ENCODE assay signal across 8 cellular contexts in the genomic region with DNA sequence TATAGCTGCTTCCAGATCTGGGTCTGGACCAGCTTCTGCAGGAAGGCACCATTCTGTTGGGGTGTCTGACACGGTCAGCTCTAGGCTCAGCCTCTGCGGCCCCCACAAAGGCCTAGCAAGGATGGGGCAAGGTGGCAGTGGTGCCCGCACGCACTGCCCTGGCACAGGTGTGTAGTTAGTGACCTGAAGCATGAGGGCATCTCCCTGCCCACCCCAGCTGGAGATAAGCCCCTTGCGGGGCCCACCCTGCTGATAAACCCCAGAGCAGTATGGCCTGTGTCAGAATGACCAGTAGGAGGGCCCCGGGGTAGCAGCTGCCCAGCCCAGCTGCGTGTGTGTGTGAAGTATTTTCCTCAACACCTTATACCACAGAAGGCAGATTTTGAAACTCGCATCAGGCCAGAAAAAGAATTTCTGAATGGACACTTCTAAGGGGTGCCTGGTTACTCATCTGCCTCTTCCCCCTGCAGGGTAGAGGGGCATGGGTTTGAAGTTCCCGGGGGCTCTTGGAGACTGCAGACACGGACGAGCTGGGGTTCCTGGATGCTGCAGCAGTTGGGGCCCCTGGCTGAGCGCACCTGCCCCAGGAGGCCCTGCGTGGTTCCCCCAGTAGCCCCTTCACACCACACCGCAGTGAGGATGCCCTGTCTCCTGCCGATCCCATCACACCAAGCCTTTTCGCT.
DNase-seq lines count a peak whose midpoint lies in the region; ATAC-seq and TF ChIP-seq lines count a peak whose summit lies in the region.

No MANE protein-coding gene starts in this region.

- H3K4me3 ChIP-seq in NB4 (ENCODE audit: low read depth, low read length) = no peak overlapping the region

- H3K9me3 Mint-ChIP-seq in central memory CD8-positive, alpha-beta T cell = no peaks in the 10 kb centered on the region
- H3K9me3 Mint-ChIP-seq in nephron progenitor cell = no peaks in the 10 kb centered on the region

- peaks cover 31% of the 10 kb centered on the region for H3K4me1 Mint-ChIP-seq in central memory CD8-positive, alpha-beta T cell
- peaks cover 64% of the 10 kb centered on the region for H3K4me1 Mint-ChIP-seq in nephron progenitor cell

- no peak for ATAC-seq in central memory CD8-positive, alpha-beta T cell (replicated peaks; ENCODE audit: extremely low read depth, poor library complexity, severe bottlenecking)
- ATAC-seq in GM18498 (IDR thresholded peaks at IDR 0.05; ENCODE audit: unreplicated experiment) = no peak

- H3K27me3 Mint-ChIP-seq in central memory CD8-positive, alpha-beta T cell = no peaks in the 10 kb centered on the region
- no peaks in the 10 kb centered on the region for H3K27me3 Mint-ChIP-seq in nephron progenitor cell (ENCODE audit: low read depth, poor library complexity)

- H3K4me3 Mint-ChIP-seq in central memory CD8-positive, alpha-beta T cell = peak overlapping the region; percentile 62
- no peak overlapping the region for H3K4me3 Mint-ChIP-seq in nephron progenitor cell

- H3K27ac Mint-ChIP-seq in central memory CD8-positive, alpha-beta T cell (ENCODE audit: low read depth) = peak overlapping the region; percentile 73
- H3K27ac Mint-ChIP-seq in nephron progenitor cell = peak overlapping the region; percentile 91

- TF ChIP-seq CTCF in NB4 (IDR thresholded peaks at IDR 0.05; ENCODE audit: low read depth, low read length) (no peak), nephron progenitor cell (IDR thresholded peaks at IDR 0.05) (no peak)

- TF ChIP-seq POLR2A in NB4 (IDR thresholded peaks at IDR 0.05; ENCODE audit: extremely low read depth, insufficient read length) = peak; percentile 16

- H3K36me3 Mint-ChIP-seq in central memory CD8-positive, alpha-beta T cell (ENCODE audit: insufficient read depth) = peaks cover 57% of the 10 kb centered on the region
- H3K36me3 Mint-ChIP-seq in nephron progenitor cell (ENCODE audit: low read depth) = peaks cover 12% of the 10 kb centered on the region

- DNase-seq in D341Med (ENCODE audit: low spot score) (peak; percentile 31), NB4 (ENCODE audit: low read depth) (no peak), nephron progenitor cell (no peak), COR-L47 (lab: John Stamatoyannopoulos, UW) (no peak), globus pallidus (ENCODE audit: low spot score) (no peak), EL (no peak)
- no peak for DNase-seq in central memory CD8-positive, alpha-beta T cell (ENCODE audit: low spot score in 2 of 2)
